Comparison of ENCODE assay signal across 1 cellular context in genomic region chrX:39753296-39753996, GRCh38.
TF ChIP-seq lines count a peak whose summit lies in the region.

No MANE protein-coding gene starts in this region.

TF ChIP-seq in K562, 482 proteins besides CTCF, POLR2A, EP300 and RAD21 (continued from another document and continues in another):
- TF ChIP-seq CHD7 (IDR thresholded peaks at IDR 0.05; ENCODE audit: low read depth, low read length) (no peak), U2AF2 (optimal IDR thresholded peaks at IDR 0.05; ENCODE audit: low read depth, low read length) (no peak), HES1 (IDR thresholded peaks at IDR 0.05; ENCODE audit: low read depth) (no peak), ZFP1 (CRISPR knock-in tag; IDR thresholded peaks at IDR 0.05) (no peak), BRCA1 (IDR thresholded peaks at IDR 0.05) (no peak), BRCA1 (CRISPR knock-in tag; IDR thresholded peaks at IDR 0.05) (no peak), FIP1L1 (IDR thresholded peaks at IDR 0.05; ENCODE audit: low read depth, low read length, poor library complexity, severe bottlenecking) (no peak), FOXA3 (CRISPR knock-in tag; conservative IDR thresholded peaks at IDR 0.05 in 1 of 2, IDR thresholded peaks at IDR 0.05 in 1 of 2) (no peak), EWSR1 (IDR thresholded peaks at IDR 0.05; ENCODE audit: borderline replicate concordance, low read depth, partially characterized antibody) (no peak), KLF13 (tag; IDR thresholded peaks at IDR 0.05; ENCODE audit: borderline replicate concordance, low read depth) (no peak), HLTF (IDR thresholded peaks at IDR 0.05) (no peak), MXI1 (IDR thresholded peaks at IDR 0.05; ENCODE audit: low read depth, low read length) (no peak), ZNF133 (CRISPR knock-in tag; IDR thresholded peaks at IDR 0.05) (no peak), FOXK2 (conservative IDR thresholded peaks at IDR 0.05 in 1 of 2, IDR thresholded peaks at IDR 0.05 in 1 of 2; ENCODE audit: low read depth in 2 of 2) (no peak), ZNF384 (IDR thresholded peaks at IDR 0.05; ENCODE audit: low read depth, low read length) (peak; percentile 72), MTA2 (IDR thresholded peaks at IDR 0.05; ENCODE audit: low read depth) (no peak; the same call in 1 of the 2 replicates), RHOXF2B (CRISPR knock-in tag; conservative IDR thresholded peaks at IDR 0.05) (no peak), CTCFL (IDR thresholded peaks at IDR 0.05; ENCODE audit: borderline replicate concordance, insufficient read depth, low read depth, low read length, poor library complexity, severe bottlenecking) (no peak), SMAD2 (IDR thresholded peaks at IDR 0.05; ENCODE audit: low read depth, low read length) (no peak), ILK (tag; IDR thresholded peaks at IDR 0.05; ENCODE audit: borderline replicate concordance, low read depth) (no peak), ZNF354B (CRISPR knock-in tag; IDR thresholded peaks at IDR 0.05) (no peak), MITF (IDR thresholded peaks at IDR 0.05) (no peak), ELF1 (tag; IDR thresholded peaks at IDR 0.05) (no peak), ZNF778 (CRISPR knock-in tag; IDR thresholded peaks at IDR 0.05) (no peak), HDAC3 (IDR thresholded peaks at IDR 0.05; ENCODE audit: borderline replicate concordance, partially characterized antibody) (peak; percentile 37), HDAC2 (IDR thresholded peaks at IDR 0.05) (0 out of 2 replicates have a peak, but pooled peaks have one; percentile 24), ZBTB33 (CRISPR knock-in tag; IDR thresholded peaks at IDR 0.05) (no peak), MAZ (CRISPR knock-in tag; conservative IDR thresholded peaks at IDR 0.05 in 1 of 2, IDR thresholded peaks at IDR 0.05 in 1 of 2) (no peak), ZBTB1 (CRISPR knock-in tag; IDR thresholded peaks at IDR 0.05; ENCODE audit: borderline replicate concordance, low read depth) (no peak), ZNF347 (CRISPR knock-in tag; IDR thresholded peaks at IDR 0.05; ENCODE audit: low read depth) (no peak)
- TF ChIP-seq, protein P1, sequence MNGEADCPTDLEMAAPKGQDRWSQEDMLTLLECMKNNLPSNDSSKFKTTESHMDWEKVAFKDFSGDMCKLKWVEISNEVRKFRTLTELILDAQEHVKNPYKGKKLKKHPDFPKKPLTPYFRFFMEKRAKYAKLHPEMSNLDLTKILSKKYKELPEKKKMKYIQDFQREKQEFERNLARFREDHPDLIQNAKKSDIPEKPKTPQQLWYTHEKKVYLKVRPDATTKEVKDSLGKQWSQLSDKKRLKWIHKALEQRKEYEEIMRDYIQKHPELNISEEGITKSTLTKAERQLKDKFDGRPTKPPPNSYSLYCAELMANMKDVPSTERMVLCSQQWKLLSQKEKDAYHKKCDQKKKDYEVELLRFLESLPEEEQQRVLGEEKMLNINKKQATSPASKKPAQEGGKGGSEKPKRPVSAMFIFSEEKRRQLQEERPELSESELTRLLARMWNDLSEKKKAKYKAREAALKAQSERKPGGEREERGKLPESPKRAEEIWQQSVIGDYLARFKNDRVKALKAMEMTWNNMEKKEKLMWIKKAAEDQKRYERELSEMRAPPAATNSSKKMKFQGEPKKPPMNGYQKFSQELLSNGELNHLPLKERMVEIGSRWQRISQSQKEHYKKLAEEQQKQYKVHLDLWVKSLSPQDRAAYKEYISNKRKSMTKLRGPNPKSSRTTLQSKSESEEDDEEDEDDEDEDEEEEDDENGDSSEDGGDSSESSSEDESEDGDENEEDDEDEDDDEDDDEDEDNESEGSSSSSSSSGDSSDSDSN (IDR thresholded peaks at IDR 0.05; ENCODE audit: borderline replicate concordance in 1 of 2, low read depth in 2 of 2, low read length in 2 of 2): no peak
- TF ChIP-seq, protein P2, sequence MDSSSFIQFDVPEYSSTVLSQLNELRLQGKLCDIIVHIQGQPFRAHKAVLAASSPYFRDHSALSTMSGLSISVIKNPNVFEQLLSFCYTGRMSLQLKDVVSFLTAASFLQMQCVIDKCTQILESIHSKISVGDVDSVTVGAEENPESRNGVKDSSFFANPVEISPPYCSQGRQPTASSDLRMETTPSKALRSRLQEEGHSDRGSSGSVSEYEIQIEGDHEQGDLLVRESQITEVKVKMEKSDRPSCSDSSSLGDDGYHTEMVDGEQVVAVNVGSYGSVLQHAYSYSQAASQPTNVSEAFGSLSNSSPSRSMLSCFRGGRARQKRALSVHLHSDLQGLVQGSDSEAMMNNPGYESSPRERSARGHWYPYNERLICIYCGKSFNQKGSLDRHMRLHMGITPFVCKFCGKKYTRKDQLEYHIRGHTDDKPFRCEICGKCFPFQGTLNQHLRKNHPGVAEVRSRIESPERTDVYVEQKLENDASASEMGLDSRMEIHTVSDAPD (CRISPR knock-in tag; IDR thresholded peaks at IDR 0.05): no peak
- TF ChIP-seq, protein P3, sequence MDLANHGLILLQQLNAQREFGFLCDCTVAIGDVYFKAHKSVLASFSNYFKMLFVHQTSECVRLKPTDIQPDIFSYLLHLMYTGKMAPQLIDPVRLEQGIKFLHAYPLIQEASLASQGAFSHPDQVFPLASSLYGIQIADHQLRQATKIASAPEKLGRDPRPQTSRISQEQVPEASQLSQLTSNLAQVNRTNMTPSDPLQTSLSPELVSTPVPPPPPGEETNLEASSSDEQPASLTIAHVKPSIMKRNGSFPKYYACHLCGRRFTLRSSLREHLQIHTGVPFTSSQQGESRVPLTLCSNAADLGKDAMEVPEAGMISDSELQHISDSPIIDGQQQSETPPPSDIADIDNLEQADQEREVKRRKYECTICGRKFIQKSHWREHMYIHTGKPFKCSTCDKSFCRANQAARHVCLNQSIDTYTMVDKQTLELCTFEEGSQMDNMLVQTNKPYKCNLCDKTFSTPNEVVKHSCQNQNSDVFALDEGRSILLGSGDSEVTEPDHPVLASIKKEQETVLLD (IDR thresholded peaks at IDR 0.05): no peak
